Comparison of ENCODE assay signal across 12 cellular contexts in the genomic region with DNA sequence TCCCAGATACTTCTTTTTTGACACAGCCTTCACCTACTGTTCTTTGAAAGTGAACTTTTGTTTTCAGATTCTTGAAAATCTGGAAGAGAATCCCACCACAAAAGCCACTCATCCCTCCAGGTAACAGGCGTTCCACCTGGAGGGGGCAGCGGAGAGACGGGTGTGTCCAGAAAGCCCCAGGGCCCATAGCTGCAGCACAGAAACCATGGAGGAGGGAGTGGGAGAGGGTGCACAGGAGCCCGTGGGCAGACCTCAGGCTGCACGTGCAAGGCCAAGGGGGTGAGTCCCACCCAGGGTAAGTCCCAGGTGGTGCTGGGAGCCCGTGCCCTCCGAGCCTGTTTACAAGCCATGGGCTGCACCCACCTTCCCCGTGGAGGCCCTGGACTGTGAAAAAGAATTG.
DNase-seq lines count a peak whose midpoint lies in the region; ATAC-seq and TF ChIP-seq lines count a peak whose summit lies in the region.
"Had no signal": no experiment of that assay in that cellular context is flagged by ENCODE, and none has a peak within 500 bp of the region (broad histone marks: within the 10 kb centered on the region; RNA-seq: fewer than 3 reads in every experiment).

No MANE protein-coding gene starts in this region.

- TF ChIP-seq EP300 in gastroesophageal sphincter (IDR thresholded peaks at IDR 0.05) (no peak), stomach (IDR thresholded peaks at IDR 0.05) (no peak)

- TF ChIP-seq POLR2A in gastroesophageal sphincter (IDR thresholded peaks at IDR 0.05) = no peak
- no peak for TF ChIP-seq POLR2A in stomach (IDR thresholded peaks at IDR 0.05)

- H3K27me3 ChIP-seq in gastroesophageal sphincter (no peaks in the 10 kb centered on the region), stomach (no peaks in the 10 kb centered on the region)

- H3K4me1 ChIP-seq in OCI-LY7 (ENCODE audit: insufficient read depth, low read length, poor library complexity, severe bottlenecking) (no peaks in the 10 kb centered on the region), gastroesophageal sphincter (no peaks in the 10 kb centered on the region), stomach (peaks cover 0 to 18% (median 3%) of the 10 kb centered on the region in 4 donors)

- H3K27ac ChIP-seq in OCI-LY7 (ENCODE audit: low read depth, low read length, poor library complexity, severe bottlenecking) (no peak overlapping the region), gastroesophageal sphincter (peak overlapping the region in 3 of 4 donors; percentile 35 to 58 (median 54)), stomach (peak overlapping the region; percentile 1 to 81 (median 41))
- H3K27ac ChIP-seq: GM23248 had no signal

- no peak overlapping the region for H2AFZ ChIP-seq in OCI-LY7 (ENCODE audit: low read length)
- H2AFZ ChIP-seq: GM23248 had no signal

- POLR2A ChIA-PET in OCI-LY7 (lab: Charles Lee) = interaction anchor here (0.8 to 1.2 kb wide), 2 partner anchors 8 to 15 kb away, joined by 4 to 10 read pairs; no protein-coding TSS in a partner anchor

- DNase-seq in OCI-LY7 (ENCODE audit: low spot score) (peak; percentile 5), stomach (no peak), NCI-H1105 (lab: John Stamatoyannopoulos, UW) (no peak), NCI-H226 (no peak)
- no peak for DNase-seq in activated CD8-positive, alpha-beta memory T cell treated with anti-CD3 and anti-CD28 coated beads for 24 hours
- DNase-seq: GM23248, NCI-H446, retina, RPMI8226, T-helper 9 cell had no signal

- intact Hi-C loops in OCI-LY7 (cut with micrococcal nuclease; ENCODE audit: unreplicated experiment) = no loop called here
- intact Hi-C loops in stomach (cut with DNase I; ENCODE audit: low total_unique reads) = no loop called here

- CTCF ChIA-PET in OCI-LY7 (lab: Charles Lee; ENCODE audit: unreplicated experiment) = no interaction called here

- H3K4me2 ChIP-seq in OCI-LY7 (ENCODE audit: low read length) = no peak overlapping the region

- H3K79me2 ChIP-seq in OCI-LY7 (ENCODE audit: insufficient read depth, low read depth, low read length) = no peaks in the 10 kb centered on the region

- BruUV-seq in OCI-LY7 (replicated peaks; lab: Mats Ljungman, UMichigan) = no TSS peak

- no peaks in the 10 kb centered on the region for H4K20me1 ChIP-seq in OCI-LY7 (ENCODE audit: insufficient read depth, low read length)

- H3K4me3 ChIP-seq in OCI-LY7 (ENCODE audit: low read depth, low read length, poor library complexity, severe bottlenecking) (no peak overlapping the region), gastroesophageal sphincter (no peak overlapping the region), stomach (no peak overlapping the region)
- H3K4me3 ChIP-seq: GM23248 had no signal

- TF ChIP-seq CTCF in GM12874 (IDR thresholded peaks at IDR 0.05; ENCODE audit: insufficient read depth, low read depth, low read length) = 0 out of 2 replicates have a peak, but pooled peaks have one; percentile 9
- TF ChIP-seq CTCF in OCI-LY7 (conservative IDR thresholded peaks at IDR 0.05; ENCODE audit: low read length) = peak; percentile 50
- TF ChIP-seq CTCF in gastroesophageal sphincter (IDR thresholded peaks at IDR 0.05) = no peak
- TF ChIP-seq CTCF in stomach (IDR thresholded peaks at IDR 0.05) = no peak

- H3K9me3 ChIP-seq in OCI-LY7 (ENCODE audit: low read length) (no peaks in the 10 kb centered on the region), gastroesophageal sphincter (no peaks in the 10 kb centered on the region), stomach (no peaks in the 10 kb centered on the region)

- H3K36me3 ChIP-seq in OCI-LY7 (ENCODE audit: insufficient read depth, low read length) = no peaks in the 10 kb centered on the region
- H3K36me3 ChIP-seq in gastroesophageal sphincter = no peaks in the 10 kb centered on the region
- no peaks in the 10 kb centered on the region for H3K36me3 ChIP-seq in stomach

- no peaks in the 10 kb centered on the region for H3K9me2 ChIP-seq in OCI-LY7 (ENCODE audit: insufficient read depth, low read length)

- no peak for ATAC-seq in gastroesophageal sphincter

- no CpG with 5 or more reads among the region's 8 CpGs for WGBS in gastroesophageal sphincter (ENCODE audit: low coverage in 1 of 2), 2 donors
- WGBS in stomach, 5 donors = 82 to 90% (median 86%) methylated on average over 8 of the region's 8 CpGs

Comparison
In these comparisons a context has a peak if more than half of its experiments do, and no peak if none do; other contexts are left out.
1. CTCF ChIP-seq: peak in GM12874 (single experiment) and OCI-LY7 (single experiment); none in gastroesophageal sphincter (0 of 4) and stomach (0 of 7).